8 cellular contexts compared by ENCODE assay signal in genomic region chr14:23550827-23551265, GRCh38. TPM values are rescaled to one million over a fixed set of nuclear protein-coding genes. Genes with fewer than 3 reads are reported as not detected.
DNase-seq lines count a peak whose midpoint lies in the region; ATAC-seq and TF ChIP-seq lines count a peak whose summit lies in the region.

No MANE protein-coding gene starts in this region.

- no peaks in the 10 kb centered on the region for H3K27me3 ChIP-seq in gastroesophageal sphincter

- H3K4me3 ChIP-seq in gastroesophageal sphincter (peak overlapping the region; percentile 42 to 67), retinal pigment epithelial cell (ENCODE audit: low read length) (peak overlapping the region; percentile 86)

- ATAC-seq in gastroesophageal sphincter (no peak), GM21619 (IDR thresholded peaks at IDR 0.05; ENCODE audit: unreplicated experiment) (no peak)

- H3K9ac ChIP-seq in ES-I3 (ENCODE audit: low read depth, low read length): peak overlapping the region; percentile 86

- DNase-seq in RWPE1 (ENCODE audit: low spot score) (peak; percentile 6), retinal pigment epithelial cell (ENCODE audit: low read depth) (no peak), NCI-H1930 (lab: John Stamatoyannopoulos, UW) (no peak), NCI-H526 treated with DMSO at 0.1 percent for 48 hours (lab: John Stamatoyannopoulos, UW) (no peak)
- DNase-seq in central memory CD4-positive, alpha-beta T cell: no peak

- peak overlapping the region; percentile 45; the same call in 1 of the 2 replicates for H3K27ac ChIP-seq in RWPE1
- peak overlapping the region in 2 of 4 donors; percentile 71 to 76 for H3K27ac ChIP-seq in gastroesophageal sphincter

- no peaks in the 10 kb centered on the region for H3K9me3 ChIP-seq in ES-I3 (ENCODE audit: control insufficient read depth, insufficient read depth, low read length)
- H3K9me3 ChIP-seq in gastroesophageal sphincter: no peaks in the 10 kb centered on the region

- no peaks in the 10 kb centered on the region for H3K36me3 ChIP-seq in ES-I3 (ENCODE audit: insufficient read depth, low read length)
- H3K36me3 ChIP-seq in gastroesophageal sphincter: no peaks in the 10 kb centered on the region

- H3K4me1 ChIP-seq in ES-I3 (ENCODE audit: insufficient read depth, low read length) (peaks cover 39% of the 10 kb centered on the region), gastroesophageal sphincter (peaks cover 0 to 28% (median 7%) of the 10 kb centered on the region in 3 donors)

- no peak for TF ChIP-seq EP300 in gastroesophageal sphincter (IDR thresholded peaks at IDR 0.05)

- WGBS in gastroesophageal sphincter (ENCODE audit: low coverage in 1 of 2), 2 donors: 1% methylated on average over 23 to 26 of the region's 36 CpGs

- CTCF ChIA-PET in RWPE1 (lab: Yijun Ruan, JAX): interaction anchor here (2.0 kb wide), 1 partner anchor 9 kb away, joined by 7 read pairs; no protein-coding TSS in a partner anchor

- POLR2A ChIA-PET in RWPE1 (lab: Yijun Ruan, JAX; ENCODE audit: low non-redundant PET): no interaction called here

- no peak for TF ChIP-seq POLR2A in gastroesophageal sphincter (IDR thresholded peaks at IDR 0.05)

- TF ChIP-seq CTCF in RWPE1 (conservative IDR thresholded peaks at IDR 0.05; ENCODE audit: low read depth) (no peak), gastroesophageal sphincter (IDR thresholded peaks at IDR 0.05) (no peak), retinal pigment epithelial cell (conservative IDR thresholded peaks at IDR 0.05; ENCODE audit: low read depth, low read length) (no peak)

RNA-seq across cellular contexts. Expression of gene ZFHX2, which starts 0.7 kb away (rescaled TPM):
- total RNA-seq in gastroesophageal sphincter: 1 to 10 TPM in 2 of 4 donors, under 1 TPM in 2; 0.13 to 2.5 (median 1.2) TPM

RNA-seq across cellular contexts. Expression of gene THTPA, which starts 5.2 kb away (rescaled TPM):
- total RNA-seq in gastroesophageal sphincter: 10 to 100 TPM; 17.7 to 28.8 (median 21.3) TPM

RNA-seq across cellular contexts. Expression of gene AP1G2, which starts 16.7 kb away (rescaled TPM):
- 10 to 100 TPM in 3 of 4 donors, 1 to 10 TPM in 1; 7.2 to 43.1 (median 21.9) TPM for total RNA-seq in gastroesophageal sphincter

RNA-seq across cellular contexts. Expression of gene JPH4, which starts 27.7 kb away (rescaled TPM):
- 1 to 10 TPM in 3 of 4 donors, under 1 TPM in 1; 0.78 to 2.7 (median 1.5) TPM for total RNA-seq in gastroesophageal sphincter
